In the genomic region with DNA sequence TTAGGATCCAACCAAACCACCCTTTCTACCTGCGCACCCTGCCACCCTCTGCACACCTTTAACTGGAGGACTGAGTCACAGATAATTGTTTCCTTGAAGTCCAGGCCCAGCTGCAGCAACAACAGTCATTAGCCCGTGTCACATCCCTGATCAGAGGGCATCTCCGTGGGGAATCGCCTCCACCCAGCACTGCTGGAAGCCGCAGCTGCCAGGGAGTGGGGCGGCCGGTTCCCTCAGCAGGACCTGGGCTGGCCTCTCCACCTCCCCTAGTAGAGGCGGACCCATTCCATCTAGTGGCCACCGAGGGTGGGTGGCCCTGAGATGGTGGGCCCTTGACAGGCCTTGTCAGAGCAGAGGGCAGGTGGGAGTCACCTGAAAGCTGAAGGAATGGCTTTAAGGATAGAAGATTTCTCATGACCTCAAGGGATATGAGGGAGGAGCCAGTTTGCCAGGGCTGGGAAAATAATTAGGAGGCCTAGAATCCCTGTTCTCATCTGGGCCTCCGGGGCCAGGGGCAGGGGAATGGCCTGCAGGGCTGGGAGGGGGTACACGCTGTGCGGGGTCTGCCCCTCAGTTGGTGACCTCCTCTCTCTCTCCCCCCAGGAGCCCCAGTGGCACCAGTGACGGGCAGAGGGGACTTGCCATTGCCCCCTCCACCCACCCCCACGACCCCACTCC, we compare ENCODE assay signal across 1 cellular context.
TF ChIP-seq lines count a peak whose summit lies in the region.

No MANE protein-coding gene starts in this region.

TF ChIP-seq in endothelial cell of umbilical vein, 7 proteins besides CTCF, POLR2A, EP300 and RAD21:
- no peak for TF ChIP-seq EZH2 (IDR thresholded peaks at IDR 0.05; ENCODE audit: borderline replicate concordance, low read depth, low read length, severe bottlenecking)
